ENCODE assay signal across 26 cellular contexts in the genomic region with DNA sequence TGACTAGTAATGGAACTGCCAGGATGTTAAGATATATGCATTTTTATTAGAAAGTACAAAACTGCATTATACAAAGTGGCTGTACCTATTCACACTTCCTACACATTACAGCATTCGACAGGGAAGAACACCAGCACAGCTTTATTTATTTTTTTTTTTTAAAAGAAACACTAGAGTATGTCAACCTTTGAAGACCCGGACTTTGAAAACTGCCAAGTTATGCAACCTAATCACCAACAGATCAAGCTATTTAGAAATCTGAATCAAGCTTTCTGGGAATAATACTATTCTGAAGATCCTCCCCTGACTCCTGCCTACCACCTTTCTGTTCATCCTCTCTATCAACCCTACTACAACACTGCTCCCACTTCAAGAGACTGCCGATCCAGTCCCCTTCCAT.
"Had no signal": no experiment of that assay in that cellular context is flagged by ENCODE, and none has a peak within 500 bp of the region (broad histone marks: within the 10 kb centered on the region; RNA-seq: fewer than 3 reads in every experiment).

No MANE protein-coding gene starts in this region.

- ATAC-seq: heart left ventricle; left ventricle myocardium superior; lower lobe of right lung; naive thymus-derived CD8-positive, alpha-beta T cell; sciatic nerve; upper lobe of right lung had no signal

- H3K9me3 Mint-ChIP-seq: naive thymus-derived CD8-positive, alpha-beta T cell; nephron; stimulated activated naive CD8-positive, alpha-beta T cell treated with anti-CD3 and anti-CD28 coated beads, Interleukin-15, Interleukin-2, amounts not matched to agents 100 ng/mL and 50 ng/mL, for 24 hours had no signal

- H3K9me3 ChIP-seq: heart left ventricle, lower lobe of right lung, ovary, right atrium auricular region, suprapubic skin, thoracic aorta, tibial artery, upper lobe of right lung had no signal

- H3K36me3 ChIP-seq: ovary had no signal

- H3K4me3 Mint-ChIP-seq: nephron; stimulated activated naive CD8-positive, alpha-beta T cell treated with anti-CD3 and anti-CD28 coated beads, Interleukin-15, Interleukin-2, amounts not matched to agents 100 ng/mL and 50 ng/mL, for 24 hours had no signal

- FAIRE-seq: urothelium cell line had no signal

- H3K27ac ChIP-seq: heart left ventricle, hepatocyte, lower lobe of right lung, ovary, right atrium auricular region, skin epidermis, suprapubic skin, thoracic aorta, tibial artery, upper lobe of right lung had no signal

- H3K27me3 Mint-ChIP-seq: naive thymus-derived CD8-positive, alpha-beta T cell; progenitor cell of endocrine pancreas; stimulated activated naive CD8-positive, alpha-beta T cell treated with anti-CD3 and anti-CD28 coated beads, Interleukin-15, Interleukin-2, amounts not matched to agents 100 ng/mL and 50 ng/mL, for 24 hours had no signal

- H3K27me3 ChIP-seq: heart left ventricle, hepatocyte, ovary, right atrium auricular region, suprapubic skin, tibial artery, upper lobe of right lung had no signal

- DNase-seq: heart left ventricle; islet precursor cell; left ventricle myocardium superior; lower lobe of right lung; mammary epithelial cell; mesenchymal stem cell; naive thymus-derived CD8-positive, alpha-beta T cell; ovary; stimulated activated CD4-positive, alpha-beta T cell treated with anti-CD3 and anti-CD28 coated beads, Interleukin-12 subunit alpha, Interleukin-12 subunit beta, amount 100 ng/mL, for 4 hours; stimulated activated CD4-positive, alpha-beta T cell treated with anti-CD3 and anti-CD28 coated beads, Interleukin-15, amount 100 ng/mL, for 24 hours; stimulated activated CD4-positive, alpha-beta T cell treated with anti-CD3 and anti-CD28 coated beads, Interleukin-2, amount 100 ng/mL, for 24 hours; stimulated activated CD4-positive, alpha-beta T cell treated with anti-CD3 and anti-CD28 coated beads, Interleukin-4, amount 100 ng/mL, for 1 hour; stimulated activated naive CD4-positive, alpha-beta T cell; tibial artery; trophoblast cell; upper lobe of right lung had no signal

- H3K4me3 ChIP-seq: heart left ventricle, hepatocyte, lower lobe of right lung, ovary, right atrium auricular region, skin epidermis, suprapubic skin, thoracic aorta, tibial artery, upper lobe of right lung had no signal

- H3K27ac Mint-ChIP-seq: nephron; progenitor cell of endocrine pancreas; stimulated activated naive CD8-positive, alpha-beta T cell treated with anti-CD3 and anti-CD28 coated beads, Interleukin-15, Interleukin-2, amounts not matched to agents 100 ng/mL and 50 ng/mL, for 24 hours had no signal
